ENCODE assay signal across 8 cellular contexts in the genomic region with DNA sequence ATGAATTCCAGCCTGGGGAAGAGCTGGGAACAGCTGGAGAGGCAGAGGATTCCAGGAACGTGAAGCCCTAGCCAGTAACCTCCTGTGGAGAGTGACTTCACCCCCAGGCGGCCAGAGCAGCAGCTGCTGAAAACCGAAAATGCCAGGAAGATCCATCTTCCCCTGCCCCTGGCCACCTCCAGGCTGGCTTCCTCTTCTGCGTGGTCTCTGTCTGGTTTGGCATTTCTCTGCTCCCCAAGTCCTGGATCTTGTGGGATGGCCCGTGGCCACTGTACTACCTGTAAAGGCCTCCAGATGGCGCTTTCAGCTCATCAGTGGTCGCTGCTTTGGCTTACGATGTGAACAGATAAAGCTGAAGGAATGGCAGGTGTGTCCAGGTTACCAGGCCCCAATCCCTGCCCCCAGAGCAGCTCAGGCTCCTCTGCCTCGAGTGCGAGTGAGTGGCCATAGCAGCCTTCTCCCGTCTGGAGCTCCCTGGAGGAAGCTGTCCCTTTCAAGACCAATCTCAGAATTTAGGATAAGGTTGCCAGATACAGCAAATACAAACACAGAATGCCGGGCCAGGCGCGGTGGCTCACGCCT. TPM values are rescaled to one million over a fixed set of nuclear protein-coding genes. Genes with fewer than 3 reads are reported as not detected.
DNase-seq lines count a peak whose midpoint lies in the region; ATAC-seq and TF ChIP-seq lines count a peak whose summit lies in the region.

No MANE protein-coding gene starts in this region.

- no peaks in the 10 kb centered on the region for H3K4me1 ChIP-seq in mucosa of descending colon (ENCODE audit: low read depth)

- CTCF ChIA-PET in Calu3 (lab: Charles Lee): interaction anchor here (0.6 to 4.6 kb wide), 19 partner anchors 8 to 556 kb away, joined by 3 to 144 read pairs (median 5); a partner anchor contains a TSS

- no peak overlapping the region for H3K4me3 ChIP-seq in epithelial cell of esophagus (ENCODE audit: low read length)
- no peak overlapping the region for H3K4me3 ChIP-seq in mucosa of descending colon

- H3K9me3 Mint-ChIP-seq in Calu3 (ENCODE audit: low read depth, unreplicated experiment): no peaks in the 10 kb centered on the region

- intact Hi-C loops in Calu3 (cut with micrococcal nuclease; ENCODE audit: unreplicated experiment) (loop anchor here (1.0 kb wide), 1 partner anchor 56 kb away; no protein-coding TSS in a partner anchor), mucosa of descending colon (cut with DNase I, micrococcal nuclease) (loop anchor here (5.0 to 10.0 kb wide), 4 partner anchors 53 to 313 kb away; a partner anchor contains a TSS)

- peaks cover 56% of the 10 kb centered on the region for H3K27me3 Mint-ChIP-seq in Calu3 (ENCODE audit: unreplicated experiment)

- peak; percentile 87 for DNase-seq in Calu3
- peak; percentile 85 for DNase-seq in HuH-7 (ENCODE audit: low spot score)
- peak; percentile 59 for DNase-seq in NOMO-1 treated with DMSO at 0.1 percent for 48 hours (lab: John Stamatoyannopoulos, UW; ENCODE audit: unreplicated experiment)
- peak; percentile 40 for DNase-seq in activated CD8-positive, alpha-beta memory T cell treated with anti-CD3 and anti-CD28 coated beads, Interleukin-2, amount 50 U/mL, for 1 hour (ENCODE audit: extremely low read depth)
- peak; percentile 85 for DNase-seq in epithelial cell of esophagus (ENCODE audit: low read depth)
- DNase-seq in mucosa of descending colon: peak; percentile 72 to 93 (median 89)
- peak; percentile 89 for DNase-seq in stimulated activated CD8-positive, alpha-beta memory T cell treated with anti-CD3 and anti-CD28 coated beads, Interleukin-4, amount 100 ng/mL, for 48 hours

- H3K36me3 Mint-ChIP-seq in Calu3 (ENCODE audit: insufficient read depth, unreplicated experiment): no peaks in the 10 kb centered on the region

- no peaks in the 10 kb centered on the region for H3K36me3 ChIP-seq in mucosa of descending colon (ENCODE audit: low read depth)

- BruUV-seq in Calu3 (replicated peaks; lab: Mats Ljungman, UMichigan): no TSS peak

- no peak overlapping the region for H3K4me3 Mint-ChIP-seq in Calu3 (ENCODE audit: low read depth, unreplicated experiment)

- H3K4me1 Mint-ChIP-seq in Calu3 (ENCODE audit: low read depth, unreplicated experiment): peaks cover 17% of the 10 kb centered on the region

- ATAC-seq in mucosa of descending colon (peak; percentile 97), GM21717 (IDR thresholded peaks at IDR 0.05; ENCODE audit: unreplicated experiment) (no peak)

- TF ChIP-seq CTCF in Calu3 (IDR thresholded peaks at IDR 0.05; ENCODE audit: unreplicated experiment) (peak; percentile 90), epithelial cell of esophagus (IDR thresholded peaks at IDR 0.05; ENCODE audit: insufficient read depth, low read depth, low read length, missing control alignments) (peak; percentile 98), mucosa of descending colon (IDR thresholded peaks at IDR 0.05) (peak; percentile 76)

- no peaks in the 10 kb centered on the region for H3K9me3 ChIP-seq in mucosa of descending colon

- no peak overlapping the region for H3K27ac Mint-ChIP-seq in Calu3 (ENCODE audit: unreplicated experiment)

RNA-seq across cellular contexts. Expression of a gene that starts 8.7 kb away (rescaled TPM):
- total RNA-seq in Calu3 (2022) (11.1 and 13.9 TPM in 2 replicates), mucosa of descending colon (10 to 100 TPM; 23.9 to 36.1 (median 35.6) TPM)
